In the genomic region with DNA sequence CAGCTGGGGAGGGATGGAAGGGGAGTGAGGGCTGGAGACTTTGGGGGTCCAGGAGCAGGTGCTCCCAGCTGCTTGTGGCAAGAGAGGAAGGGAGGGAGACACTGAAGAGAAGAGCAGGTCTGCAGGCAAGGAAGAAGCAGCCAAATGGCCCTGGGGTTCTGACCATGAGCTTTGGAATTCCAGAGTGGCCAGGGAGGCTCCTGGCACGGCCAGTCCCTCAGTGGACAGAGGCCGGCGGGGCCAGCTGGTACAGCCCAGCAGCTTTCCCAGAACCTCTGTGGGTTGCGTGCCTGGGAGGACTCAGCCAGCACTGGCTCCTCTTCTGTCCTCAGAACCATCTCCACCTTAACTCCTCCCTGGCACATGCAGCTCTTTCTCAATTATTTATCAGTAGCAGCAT, we compare ENCODE assay signal across 29 cellular contexts.
DNase-seq lines count a peak whose midpoint lies in the region; ATAC-seq and TF ChIP-seq lines count a peak whose summit lies in the region.
"Had no signal": no experiment of that assay in that cellular context is flagged by ENCODE, and none has a peak within 500 bp of the region (broad histone marks: within the 10 kb centered on the region; RNA-seq: fewer than 3 reads in every experiment).

No MANE protein-coding gene starts in this region.

- peak overlapping the region in 1 of 5 experiments; percentile 17 for H3K4me3 Mint-ChIP-seq in brain
- H3K4me3 Mint-ChIP-seq: activated naive CD4-positive, alpha-beta T cell treated with anti-CD3 and anti-CD28 coated beads, Interleukin-2, amount 10 ng/mL, durations not matched to agents 7 days and 5 days; activated T-cell treated with anti-CD3 and anti-CD28 coated beads, Interleukin-2, amount 50 U/mL, for 4 hours; CD4-positive, alpha-beta memory T cell; GM23338; memory B cell; stimulated activated memory B cell treated with anti-CD40 and anti-IgM and Interleukin-4, amounts not matched to agents 10 μg/mL and 1 μg/mL and 100 μg/mL, for 72 hours; T-helper 2 cell treated with Interferon-gamma antibody and Interleukin-4, amounts not matched to agents 5 μg/mL and 100 μg/mL, for 36 hours had no signal

- H3K27me3 ChIP-seq in DND-41 (ENCODE audit: insufficient read depth, low read length, poor library complexity) (no peaks in the 10 kb centered on the region), Karpas-422 (ENCODE audit: low read length) (no peaks in the 10 kb centered on the region), psoas muscle (ENCODE audit: insufficient read depth in 3 of 3, low read length in 2 of 3) (no peaks in the 10 kb centered on the region)
- H3K27me3 ChIP-seq: heart right ventricle, spleen, testis had no signal

- ATAC-seq in DND-41 (ENCODE audit: insufficient read depth, low read depth) (no peak), psoas muscle (peak; percentile 61 to 89 (median 81))
- ATAC-seq: activated T-cell treated with anti-CD3 and anti-CD28 coated beads, Interleukin-2, amount 50 U/mL, for 4 hours; GM23338; stimulated activated memory B cell treated with anti-CD40 and anti-IgM and Interleukin-4, amounts not matched to agents 10 μg/mL and 1 μg/mL and 100 μg/mL, for 72 hours had no signal

- 0 out of 2 replicates have a peak, but pooled peaks cover 3% of the 10 kb centered on the region for H4K20me1 ChIP-seq in DND-41 (ENCODE audit: insufficient read depth, low read length)
- H4K20me1 ChIP-seq in Karpas-422 (ENCODE audit: insufficient read depth, low read depth, low read length) = no peaks in the 10 kb centered on the region

- no peak overlapping the region for H2AFZ ChIP-seq in DND-41 (ENCODE audit: low read depth, low read length)
- H2AFZ ChIP-seq in Karpas-422 (ENCODE audit: low read length) = no peak overlapping the region
- H2AFZ ChIP-seq: GM23338 had no signal

- peak overlapping the region in 4 of 5 experiments; percentile 78 to 98 (median 92) for H3K27ac Mint-ChIP-seq in brain
- H3K27ac Mint-ChIP-seq: activated naive CD4-positive, alpha-beta T cell treated with anti-CD3 and anti-CD28 coated beads, Interleukin-2, amount 10 ng/mL, durations not matched to agents 7 days and 5 days; GM23338; stimulated activated memory B cell treated with anti-CD40 and anti-IgM and Interleukin-4, amounts not matched to agents 10 μg/mL and 1 μg/mL and 100 μg/mL, for 72 hours; T-helper 2 cell treated with Interferon-gamma antibody and Interleukin-4, amounts not matched to agents 5 μg/mL and 100 μg/mL, for 36 hours had no signal

- H3K79me2 ChIP-seq in DND-41 (ENCODE audit: insufficient read depth, low read length) (peaks cover 100% of the 10 kb centered on the region), Karpas-422 (ENCODE audit: low read length) (peaks cover 98% of the 10 kb centered on the region)

- peaks cover 6% of the 10 kb centered on the region for H3K27me3 Mint-ChIP-seq in brain
- H3K27me3 Mint-ChIP-seq: activated naive CD4-positive, alpha-beta T cell treated with anti-CD3 and anti-CD28 coated beads, Interleukin-2, amount 10 ng/mL, durations not matched to agents 7 days and 5 days; CD4-positive, alpha-beta memory T cell; memory B cell; stimulated activated memory B cell treated with anti-CD40 and anti-IgM and Interleukin-4, amounts not matched to agents 10 μg/mL and 1 μg/mL and 100 μg/mL, for 72 hours had no signal

- WGBS in psoas muscle, 3 donors = 9 to 71% (median 46%) methylated on average over 4 of the region's 4 CpGs

- H3K36me3 ChIP-seq in DND-41 (ENCODE audit: insufficient read depth, low read length) = peaks cover 79% of the 10 kb centered on the region
- no peaks in the 10 kb centered on the region for H3K36me3 ChIP-seq in Karpas-422 (ENCODE audit: insufficient read depth, low read length)
- no peaks in the 10 kb centered on the region for H3K36me3 ChIP-seq in psoas muscle (ENCODE audit: insufficient read depth in 1 of 2, low read depth in 1 of 2)
- H3K36me3 ChIP-seq: heart right ventricle, spleen had no signal

- intact Hi-C loops in psoas muscle (cut with DNase I) = loop anchor here in 1 of 2 donors (5.0 kb wide), 1 partner anchor 247 kb away; no protein-coding TSS in a partner anchor

- peak overlapping the region; percentile 91 for H3K27ac ChIP-seq in DND-41 (ENCODE audit: low read length)
- H3K27ac ChIP-seq in Karpas-422 (ENCODE audit: low read length) = peak overlapping the region; percentile 72
- peak overlapping the region; percentile 77 for H3K27ac ChIP-seq in psoas muscle
- H3K27ac ChIP-seq: epithelial cell of prostate, spleen, VCaP had no signal

- TF ChIP-seq CTCF in DND-41 (IDR thresholded peaks at IDR 0.05; ENCODE audit: borderline replicate concordance, extremely low read depth, low read length, poor library complexity, severe bottlenecking) = no peak
- no peak for TF ChIP-seq CTCF in brain (conservative IDR thresholded peaks at IDR 0.05)
- no peak for TF ChIP-seq CTCF in psoas muscle (IDR thresholded peaks at IDR 0.05)

- no peaks in the 10 kb centered on the region for H3K9me3 Mint-ChIP-seq in brain
- H3K9me3 Mint-ChIP-seq: activated naive CD4-positive, alpha-beta T cell treated with anti-CD3 and anti-CD28 coated beads, Interleukin-2, amount 10 ng/mL, durations not matched to agents 7 days and 5 days; activated T-cell treated with anti-CD3 and anti-CD28 coated beads, Interleukin-2, amount 50 U/mL, for 4 hours; GM23338; memory B cell; stimulated activated memory B cell treated with anti-CD40 and anti-IgM and Interleukin-4, amounts not matched to agents 10 μg/mL and 1 μg/mL and 100 μg/mL, for 72 hours; T-helper 2 cell treated with Interferon-gamma antibody and Interleukin-4, amounts not matched to agents 5 μg/mL and 100 μg/mL, for 36 hours had no signal

- H3K4me1 ChIP-seq in DND-41 (ENCODE audit: insufficient read depth, low read length) = peaks cover 100% of the 10 kb centered on the region
- peaks cover 88% of the 10 kb centered on the region for H3K4me1 ChIP-seq in Karpas-422 (ENCODE audit: low read length)
- peaks cover 66% of the 10 kb centered on the region for H3K4me1 ChIP-seq in psoas muscle

- H3K4me1 Mint-ChIP-seq in brain = peaks cover 100% of the 10 kb centered on the region

- no peaks in the 10 kb centered on the region for H3K9me2 ChIP-seq in Karpas-422 (replicated peaks; ENCODE audit: insufficient read depth, low read length)
- H3K9me2 ChIP-seq: SK-N-SH had no signal

- H3K4me3 ChIP-seq in DND-41 (ENCODE audit: low read depth in 1 of 2, low read length in 2 of 2) (no peak overlapping the region), Karpas-422 (ENCODE audit: low read length) (no peak overlapping the region), psoas muscle (no peak overlapping the region)
- H3K4me3 ChIP-seq: GM23338, heart right ventricle, spleen, testis had no signal

- H3K9me3 ChIP-seq in DND-41 (ENCODE audit: insufficient read depth, low read length, severe bottlenecking) (no peaks in the 10 kb centered on the region), Karpas-422 (ENCODE audit: low read length) (no peaks in the 10 kb centered on the region), psoas muscle (no peaks in the 10 kb centered on the region)
- H3K9me3 ChIP-seq: heart right ventricle, SK-N-SH, spleen, testis had no signal

- peaks cover 7% of the 10 kb centered on the region for H3K36me3 Mint-ChIP-seq in brain
- H3K36me3 Mint-ChIP-seq: memory B cell had no signal

- H3K9ac ChIP-seq in DND-41 (ENCODE audit: low read depth, low read length) = peak overlapping the region; percentile 20
- no peak overlapping the region; the same call in 1 of the 2 replicates for H3K9ac ChIP-seq in Karpas-422 (ENCODE audit: low read length)
- H3K9ac ChIP-seq: SK-N-SH had no signal

- H3K4me2 ChIP-seq in DND-41 (ENCODE audit: insufficient read depth, low read length) (peak overlapping the region; percentile 6; the same call in 1 of the 2 replicates), Karpas-422 (ENCODE audit: low read depth, low read length, poor library complexity, severe bottlenecking) (no peak overlapping the region)
- H3K4me2 ChIP-seq: GM23338, SK-N-SH had no signal

- DNase-seq in DND-41 (no peak), Karpas-422 (no peak), psoas muscle (peak; percentile 58 to 65), cerebellar nuclear complex (lab: John Stamatoyannopoulos, UW) (no peak), middle frontal gyrus (ENCODE audit: extremely low spot score, low spot score) (no peak), NCI-H345 (lab: John Stamatoyannopoulos, UW) (no peak)
- DNase-seq: activated CD4-positive, alpha-beta T cell treated with anti-CD3 and anti-CD28 coated beads for 48 hours; activated naive CD4-positive, alpha-beta T cell treated with anti-CD3 and anti-CD28 coated beads, Interleukin-2, amount 10 ng/mL, durations not matched to agents 7 days and 5 days; activated T-cell treated with anti-CD3 and anti-CD28 coated beads, Interleukin-2, amount 50 U/mL, for 4 hours; aorta; CD4-positive, alpha-beta memory T cell; effector CD4-positive, alpha-beta T cell; NCI-H146; NCI-H2171; NCI-H526; retina; RPMI8226; SK-N-SH; stimulated activated CD4-positive, alpha-beta T cell treated with anti-CD3 and anti-CD28 coated beads, Interleukin-2, amount 100 ng/mL, for 48 hours; testis had no signal

Comparison
In these comparisons a context has a peak if more than half of its experiments do, and no peak if none do; other contexts are left out.
1. DNase-seq: peak in psoas muscle (2 of 2); none in DND-41 (single experiment), Karpas-422 (single experiment), cerebellar nuclear complex (0 of 2), middle frontal gyrus (single experiment) and NCI-H345 (single experiment).
2. Peak in every context shown above with its lines, with median percentiles within 50 percentile points of each other: H3K27ac ChIP-seq.